16 cellular contexts compared by ENCODE assay signal in the genomic region with DNA sequence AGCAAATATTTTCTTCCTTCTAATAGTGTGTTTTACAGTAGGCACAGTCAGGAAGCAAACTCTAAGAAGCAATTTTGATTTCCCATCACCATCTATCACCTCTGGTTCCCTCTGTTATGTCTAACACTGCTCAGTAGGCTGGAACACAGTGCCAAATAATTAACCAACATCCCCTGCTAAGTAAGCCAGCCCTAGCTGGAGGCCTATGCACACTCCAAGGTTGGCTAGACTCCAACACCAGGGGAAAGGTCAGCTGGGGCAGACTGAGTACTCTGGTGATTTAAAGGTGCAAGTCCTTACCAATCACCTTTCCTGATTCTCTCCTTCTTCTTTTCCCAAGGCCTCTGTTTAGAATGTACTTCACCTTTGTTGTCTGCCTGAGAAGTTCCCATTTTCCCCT. TPM values are rescaled to one million over a fixed set of nuclear protein-coding genes. Genes with fewer than 3 reads are reported as not detected.
DNase-seq lines count a peak whose midpoint lies in the region; ATAC-seq and TF ChIP-seq lines count a peak whose summit lies in the region.
"Had no signal": no experiment of that assay in that cellular context is flagged by ENCODE, and none has a peak within 500 bp of the region (broad histone marks: within the 10 kb centered on the region; RNA-seq: fewer than 3 reads in every experiment).

No MANE protein-coding gene starts in this region.

- H3K9me3 Mint-ChIP-seq in Calu3 (ENCODE audit: low read depth, unreplicated experiment) = no peaks in the 10 kb centered on the region
- H3K9me3 Mint-ChIP-seq: brain; naive thymus-derived CD4-positive, alpha-beta T cell; stimulated activated naive CD8-positive, alpha-beta T cell treated with anti-CD3 and anti-CD28 coated beads, Interleukin-15, Interleukin-2, amounts not matched to agents 100 ng/mL and 50 ng/mL, for 24 hours had no signal

- DNase-seq in Calu3 (peak; percentile 41), RPMI7951 (ENCODE audit: low read depth) (peak; percentile 8), lung (ENCODE audit: low spot score) (peak; percentile 51), Ammon's horn (ENCODE audit: low spot score) (no peak), midbrain (lab: John Stamatoyannopoulos, UW) (no peak), SW480 (ENCODE audit: low spot score) (no peak)
- DNase-seq: CD4-positive, CD25-positive, alpha-beta regulatory T cell; effector CD4-positive, alpha-beta T cell; naive thymus-derived CD4-positive, alpha-beta T cell; NCI-H526 treated with DMSO at 0.1 percent for 48 hours had no signal

- CTCF ChIA-PET in Calu3 (lab: Charles Lee) = no interaction called here
- CTCF ChIA-PET in HEK293 (lab: Yijun Ruan, JAX) = interaction anchor here (0.9 to 1.6 kb wide), 3 partner anchors 47 to 250 kb away, joined by 3 to 4 read pairs (median 3); no protein-coding TSS in a partner anchor

- H3K4me1 ChIP-seq in HEK293 (ENCODE audit: control insufficient read depth, insufficient read depth, low read length) (no peaks in the 10 kb centered on the region), lung (ENCODE audit: control insufficient read depth in 2 of 2, insufficient read depth in 2 of 2, low read length in 2 of 2) (no peaks in the 10 kb centered on the region)
- H3K4me1 ChIP-seq: HAP-1, SJCRH30 had no signal

- TF ChIP-seq CTCF in Calu3 (IDR thresholded peaks at IDR 0.05; ENCODE audit: unreplicated experiment) = no peak
- no peak for TF ChIP-seq CTCF in HEK293 (tag by site-specific recombination; IDR thresholded peaks at IDR 0.05)
- no peak for TF ChIP-seq CTCF in lung (IDR thresholded peaks at IDR 0.05; ENCODE audit: control extremely low read depth, extremely low read depth)

- POLR2A ChIA-PET in HEK293 (lab: Yijun Ruan, JAX) = no interaction called here

- peaks cover 10% of the 10 kb centered on the region for H3K4me1 Mint-ChIP-seq in Calu3 (ENCODE audit: low read depth, unreplicated experiment)
- H3K4me1 Mint-ChIP-seq: CD4-positive, CD25-positive, alpha-beta regulatory T cell; naive thymus-derived CD4-positive, alpha-beta T cell had no signal

- no peak for ATAC-seq in lung (ENCODE audit: insufficient read depth, low FRiP score)
- ATAC-seq: naive thymus-derived CD4-positive, alpha-beta T cell; sciatic nerve had no signal

- H3K36me3 Mint-ChIP-seq in Calu3 (ENCODE audit: insufficient read depth, unreplicated experiment) = no peaks in the 10 kb centered on the region
- H3K36me3 Mint-ChIP-seq: brain; CD4-positive, CD25-positive, alpha-beta regulatory T cell; naive thymus-derived CD4-positive, alpha-beta T cell had no signal

- BruUV-seq in Calu3 (replicated peaks; lab: Mats Ljungman, UMichigan) = no TSS peak

- H3K27me3 ChIP-seq in lung (ENCODE audit: control insufficient read depth, insufficient read depth) = no peaks in the 10 kb centered on the region
- H3K27me3 ChIP-seq: SJCRH30 had no signal

- H3K27ac Mint-ChIP-seq in Calu3 (ENCODE audit: unreplicated experiment) = no peak overlapping the region
- H3K27ac Mint-ChIP-seq: brain; CD4-positive, CD25-positive, alpha-beta regulatory T cell; naive thymus-derived CD4-positive, alpha-beta T cell; stimulated activated naive CD8-positive, alpha-beta T cell treated with anti-CD3 and anti-CD28 coated beads, Interleukin-15, Interleukin-2, amounts not matched to agents 100 ng/mL and 50 ng/mL, for 24 hours had no signal

- H3K27me3 Mint-ChIP-seq in Calu3 (ENCODE audit: unreplicated experiment) = peaks cover 25% of the 10 kb centered on the region
- H3K27me3 Mint-ChIP-seq: CD4-positive, CD25-positive, alpha-beta regulatory T cell had no signal

- no peak overlapping the region for H3K27ac ChIP-seq in HEK293 (ENCODE audit: extremely low read depth, low read depth, low read length)
- no peak overlapping the region for H3K27ac ChIP-seq in lung (ENCODE audit: low read depth in 1 of 2, low read length in 1 of 2)
- H3K27ac ChIP-seq: SJCRH30 had no signal

- H3K4me3 ChIP-seq in HEK293 (ENCODE audit: low read depth, low read length) (no peak overlapping the region), lung (no peak overlapping the region)
- H3K4me3 ChIP-seq: HAP-1, SJCRH30 had no signal

- H3K9me3 ChIP-seq in HEK293 (ENCODE audit: control insufficient read depth, insufficient read depth, low read depth, low read length) (no peaks in the 10 kb centered on the region), lung (ENCODE audit: control insufficient read depth in 2 of 2, insufficient read depth in 1 of 2, low read length in 1 of 2) (no peaks in the 10 kb centered on the region)
- H3K9me3 ChIP-seq: HAP-1, SJCRH30 had no signal

- H3K36me3 ChIP-seq in HEK293 (ENCODE audit: control insufficient read depth in 2 of 2, insufficient read depth in 1 of 2, low read length in 2 of 2) (no peaks in the 10 kb centered on the region), lung (ENCODE audit: control insufficient read depth in 2 of 2, insufficient read depth in 2 of 2, low read length in 2 of 2) (no peaks in the 10 kb centered on the region)
- H3K36me3 ChIP-seq: HAP-1, SJCRH30 had no signal

- H3K4me3 Mint-ChIP-seq in Calu3 (ENCODE audit: low read depth, unreplicated experiment) = no peak overlapping the region
- H3K4me3 Mint-ChIP-seq: brain; CD4-positive, CD25-positive, alpha-beta regulatory T cell; naive thymus-derived CD4-positive, alpha-beta T cell; stimulated activated naive CD8-positive, alpha-beta T cell treated with anti-CD3 and anti-CD28 coated beads, Interleukin-15, Interleukin-2, amounts not matched to agents 100 ng/mL and 50 ng/mL, for 24 hours had no signal

- intact Hi-C loops in Calu3 (cut with micrococcal nuclease; ENCODE audit: unreplicated experiment) = no loop called here

TF ChIP-seq in HEK293, 187 proteins besides CTCF, POLR2A, EP300 and RAD21:
- TF ChIP-seq GLIS1 (tag by site-specific recombination; IDR thresholded peaks at IDR 0.05) = peak; percentile 81
- TF ChIP-seq, protein P1, sequence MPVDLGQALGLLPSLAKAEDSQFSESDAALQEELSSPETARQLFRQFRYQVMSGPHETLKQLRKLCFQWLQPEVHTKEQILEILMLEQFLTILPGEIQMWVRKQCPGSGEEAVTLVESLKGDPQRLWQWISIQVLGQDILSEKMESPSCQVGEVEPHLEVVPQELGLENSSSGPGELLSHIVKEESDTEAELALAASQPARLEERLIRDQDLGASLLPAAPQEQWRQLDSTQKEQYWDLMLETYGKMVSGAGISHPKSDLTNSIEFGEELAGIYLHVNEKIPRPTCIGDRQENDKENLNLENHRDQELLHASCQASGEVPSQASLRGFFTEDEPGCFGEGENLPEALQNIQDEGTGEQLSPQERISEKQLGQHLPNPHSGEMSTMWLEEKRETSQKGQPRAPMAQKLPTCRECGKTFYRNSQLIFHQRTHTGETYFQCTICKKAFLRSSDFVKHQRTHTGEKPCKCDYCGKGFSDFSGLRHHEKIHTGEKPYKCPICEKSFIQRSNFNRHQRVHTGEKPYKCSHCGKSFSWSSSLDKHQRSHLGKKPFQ (tag by site-specific recombination; IDR thresholded peaks at IDR 0.05) = no peak

RNA-seq across cellular contexts. Expression of a gene that starts 46.5 kb away (rescaled TPM):
- 0.87 TPM in 1 of 2 replicates, not detected in the other for total RNA-seq in Calu3 (2022)
- total RNA-seq in RPMI7951 (2014; rRNA removed; shearing (Covaris generic)) = 1.6 and 1.8 TPM in 2 replicates
- total RNA-seq in lung = 10 to 100 TPM in 1 of 2 donors, 1 to 10 TPM in 1; 3.2 to 10.1 TPM
- 1 to 10 TPM; 1.3 to 9.3 TPM for polyA plus RNA-seq in lung

Comparison
In these comparisons a context has a peak if more than half of its experiments do, and no peak if none do; other contexts are left out.
1. DNase-seq: peak in Calu3 (single experiment), RPMI7951 (single experiment) and lung (single experiment); none in Ammon's horn (single experiment), midbrain (single experiment) and SW480 (single experiment).